ENCODE assay signal across 15 cellular contexts in genomic region chr1:162899422-162900168, GRCh38. TPM values are rescaled to one million over a fixed set of nuclear protein-coding genes. Genes with fewer than 3 reads are reported as not detected.
DNase-seq lines count a peak whose midpoint lies in the region; ATAC-seq and TF ChIP-seq lines count a peak whose summit lies in the region.
"Had no signal": no experiment of that assay in that cellular context is flagged by ENCODE, and none has a peak within 500 bp of the region (broad histone marks: within the 10 kb centered on the region; RNA-seq: fewer than 3 reads in every experiment).

No MANE protein-coding gene starts in this region.

- ATAC-seq in gastrocnemius medialis, result peak; percentile 97 to 98
- ATAC-seq in GM19463 (IDR thresholded peaks at IDR 0.05; ENCODE audit: unreplicated experiment), result no peak
- no peak for ATAC-seq in HG03342 (IDR thresholded peaks at IDR 0.05; ENCODE audit: unreplicated experiment)

- H3K27me3 ChIP-seq in gastrocnemius medialis (no peaks in the 10 kb centered on the region), Peyer's patch (no peaks in the 10 kb centered on the region)

- peak overlapping the region; percentile 81 to 91 (median 85) for H3K27ac ChIP-seq in gastrocnemius medialis
- H3K27ac ChIP-seq in Peyer's patch, result no peak overlapping the region
- H3K27ac ChIP-seq: HL-60 had no signal

- TF ChIP-seq CTCF in fibroblast of the aortic adventitia (IDR thresholded peaks at IDR 0.05; ENCODE audit: insufficient read depth, low read length) (no peak), gastrocnemius medialis (IDR thresholded peaks at IDR 0.05 in 4 of 5, conservative IDR thresholded peaks at IDR 0.05 in 1 of 5) (no peak), Peyer's patch (IDR thresholded peaks at IDR 0.05) (no peak)

- no peaks in the 10 kb centered on the region for H3K9me3 ChIP-seq in gastrocnemius medialis
- H3K9me3 ChIP-seq in Peyer's patch, result no peaks in the 10 kb centered on the region

- TF ChIP-seq POLR2A in gastrocnemius medialis (IDR thresholded peaks at IDR 0.05) (no peak), Peyer's patch (IDR thresholded peaks at IDR 0.05) (no peak)

- intact Hi-C loops in gastrocnemius medialis (cut with DNase I; ENCODE audit: low total_unique reads), result loop anchor here (2.0 kb wide), 1 partner anchor 43 kb away; no protein-coding TSS in a partner anchor

- H3K4me1 ChIP-seq in gastrocnemius medialis (peaks cover 40 to 52% of the 10 kb centered on the region in 2 donors), Peyer's patch (no peaks in the 10 kb centered on the region)

- peak; percentile 85 for DNase-seq in ELR (ENCODE audit: low read depth)
- DNase-seq in RPMI7951 (ENCODE audit: low read depth), result peak; percentile 93
- DNase-seq in fibroblast of the aortic adventitia (ENCODE audit: low read depth), result peak; percentile 93
- DNase-seq in gastrocnemius medialis, result peak; percentile 60 to 66
- no peak for DNase-seq in DMS153 treated with DMSO at 0.1 percent for 48 hours (lab: John Stamatoyannopoulos, UW; ENCODE audit: unreplicated experiment)
- DNase-seq in Peyer's patch, result no peak
- DNase-seq: activated CD4-positive, alpha-beta T cell treated with anti-CD3 and anti-CD28 coated beads, Interleukin-2, amount 50 U/mL, for 4 hours; activated naive CD4-positive, alpha-beta T cell treated with anti-CD3 and anti-CD28 coated beads, Interleukin-2, amount 50 U/mL, for 16 hours; NCI-H1092; nephron progenitor cell; NK-92 treated with Interleukin-12 subunit alpha and Interleukin-12 subunit beta, amount 100 ng/mL, for 24 hours had no signal

- in situ Hi-C loops in gastrocnemius medialis (cut with MboI; ENCODE audit: low sequenced_read_pairs in 4 of 4), result loop anchor here in 1 of 4 donors (25.0 kb wide), 1 partner anchor 163 kb away; the partner anchor contains the start of gene RGS4

- H3K36me3 ChIP-seq in gastrocnemius medialis, result no peaks in the 10 kb centered on the region
- H3K36me3 ChIP-seq in Peyer's patch, result no peaks in the 10 kb centered on the region

- no peak overlapping the region for H3K4me3 ChIP-seq in fibroblast of the aortic adventitia (ENCODE audit: low read depth, low read length)
- no peak overlapping the region for H3K4me3 ChIP-seq in gastrocnemius medialis
- no peak overlapping the region for H3K4me3 ChIP-seq in Peyer's patch

RNA-seq across cellular contexts. Expression of gene CCDC190, which starts 38.6 kb away (rescaled TPM):
- total RNA-seq in RPMI7951 (2014; rRNA removed; shearing (Covaris generic)), result 0.12 and 0.29 TPM in 2 replicates
- total RNA-seq in fibroblast of the aortic adventitia (ENCODE audit: low replicate concordance) (0.16 and 4.6 TPM in 2 replicates), gastrocnemius medialis (not detected), Peyer's patch (not detected)
- total RNA-seq: T-helper 1 cell treated with Interleukin-12 subunit alpha and Interleukin-12 subunit beta and Interleukin-4 antibody, amounts not matched to agents 30 ng/mL and 1 ng/mL, for 36 hours had no signal

Comparison
In these comparisons a context has a peak if more than half of its experiments do, and no peak if none do; other contexts are left out.
1. DNase-seq: peak in ELR (single experiment), RPMI7951 (single experiment), fibroblast of the aortic adventitia (single experiment) and gastrocnemius medialis (2 of 2); none in DMS153 treated with DMSO at 0.1 percent for 48 hours (single experiment) and Peyer's patch (0 of 3).
2. ATAC-seq: peak in gastrocnemius medialis (2 of 2); none in GM19463 (single experiment) and HG03342 (single experiment).
3. H3K27ac ChIP-seq: peak in gastrocnemius medialis (4 of 4); none in Peyer's patch (0 of 4).